ENCODE assay signal across 8 cellular contexts in the genomic region with DNA sequence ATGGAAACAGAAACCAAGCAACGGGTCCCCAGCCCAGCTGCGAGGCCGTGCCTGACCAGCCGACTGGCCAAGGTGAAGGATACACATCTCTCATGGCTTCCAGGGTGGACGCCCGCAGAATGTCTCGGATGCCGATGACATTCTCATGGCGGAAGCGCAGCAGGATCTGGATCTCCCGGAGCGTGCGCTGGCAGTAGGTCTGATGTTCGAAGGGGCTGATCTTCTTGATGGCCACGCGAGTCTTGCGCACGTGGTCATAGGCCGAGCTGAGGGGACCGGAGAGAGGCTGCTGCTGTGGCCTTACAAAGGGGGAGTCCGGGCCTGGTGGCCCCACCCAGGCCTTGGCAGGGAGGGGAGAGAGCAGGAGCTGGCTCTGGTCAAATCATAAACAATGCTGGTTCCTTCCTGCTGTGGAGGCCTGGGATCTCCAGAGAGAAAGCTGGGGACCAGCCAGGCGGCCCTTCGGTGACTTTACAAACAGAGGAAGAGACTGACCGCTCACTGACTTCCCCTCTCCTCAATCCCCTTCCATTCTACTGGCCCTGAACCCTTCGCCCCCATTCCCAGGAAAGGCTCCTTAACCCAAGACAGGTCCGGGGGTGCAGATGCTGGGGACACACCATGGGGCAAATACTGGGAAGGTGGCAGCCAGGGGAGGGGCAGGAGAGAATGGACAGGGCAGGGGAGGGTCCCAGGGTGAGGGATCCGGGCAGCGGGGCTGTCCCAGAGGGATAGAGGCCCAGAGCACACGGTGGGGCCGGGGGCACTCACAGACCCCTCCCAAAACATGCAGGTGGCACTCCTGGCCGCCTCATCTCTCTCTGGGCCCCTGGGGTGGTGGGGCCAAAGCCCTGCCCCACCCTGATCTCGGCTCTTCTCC. TPM values are rescaled to one million over a fixed set of nuclear protein-coding genes. Genes with fewer than 3 reads are reported as not detected.
DNase-seq lines count a peak whose midpoint lies in the region; ATAC-seq and TF ChIP-seq lines count a peak whose summit lies in the region.

No MANE protein-coding gene starts in this region.

- ATAC-seq in left cardiac atrium (peak; percentile 64 to 72), GM21381 (IDR thresholded peaks at IDR 0.05; ENCODE audit: unreplicated experiment) (no peak)

- H3K9me3 Mint-ChIP-seq in activated T-helper 2 cell treated with anti-CD3 and anti-CD28 coated beads, Interferon-gamma antibody, Interleukin-2, Interleukin-4, amounts not matched to agents 10 μg/mL and 5 μg/mL and 100 μg/mL, durations not matched to agents 14 hours and 24 hours and 36 hours, result no peaks in the 10 kb centered on the region

- intact Hi-C loops in activated T-helper 2 cell treated with anti-CD3 and anti-CD28 coated beads, Interferon-gamma antibody, Interleukin-2, Interleukin-4, amounts not matched to agents 10 μg/mL and 5 μg/mL and 100 μg/mL, durations not matched to agents 14 hours and 24 hours and 36 hours (cut with micrococcal nuclease), result loop anchor here (5.0 kb wide), 1 partner anchor 285 kb away; a partner anchor contains a TSS
- intact Hi-C loops in left cardiac atrium (cut with DNase I), result no loop called here

- no peaks in the 10 kb centered on the region for H3K27me3 ChIP-seq in GM06990 (replicated peaks; ENCODE audit: control insufficient read depth, insufficient read depth, low read length)

- peak overlapping the region; percentile 89 for H3K4me3 Mint-ChIP-seq in activated T-helper 2 cell treated with anti-CD3 and anti-CD28 coated beads, Interferon-gamma antibody, Interleukin-2, Interleukin-4, amounts not matched to agents 10 μg/mL and 5 μg/mL and 100 μg/mL, durations not matched to agents 14 hours and 24 hours and 36 hours (ENCODE audit: low read depth)

- H3K4me1 Mint-ChIP-seq in activated T-helper 2 cell treated with anti-CD3 and anti-CD28 coated beads, Interferon-gamma antibody, Interleukin-2, Interleukin-4, amounts not matched to agents 10 μg/mL and 5 μg/mL and 100 μg/mL, durations not matched to agents 14 hours and 24 hours and 36 hours (ENCODE audit: low read depth), result peaks cover 19% of the 10 kb centered on the region

- peak overlapping the region; percentile 85 for H3K27ac Mint-ChIP-seq in activated T-helper 2 cell treated with anti-CD3 and anti-CD28 coated beads, Interferon-gamma antibody, Interleukin-2, Interleukin-4, amounts not matched to agents 10 μg/mL and 5 μg/mL and 100 μg/mL, durations not matched to agents 14 hours and 24 hours and 36 hours

- no peak for TF ChIP-seq CTCF in GM06990 (IDR thresholded peaks at IDR 0.05; ENCODE audit: insufficient read depth, low read length, poor library complexity, severe bottlenecking)

- H3K27me3 Mint-ChIP-seq in activated T-helper 2 cell treated with anti-CD3 and anti-CD28 coated beads, Interferon-gamma antibody, Interleukin-2, Interleukin-4, amounts not matched to agents 10 μg/mL and 5 μg/mL and 100 μg/mL, durations not matched to agents 14 hours and 24 hours and 36 hours (ENCODE audit: low read depth), result no peaks in the 10 kb centered on the region

- no peaks in the 10 kb centered on the region; the same call in none of the 2 replicates for H3K36me3 ChIP-seq in GM06990 (ENCODE audit: control insufficient read depth, insufficient read depth, low read length)

- DNase-seq in GM06990 (ENCODE audit: extremely low read depth, insufficient read length) (no peak), left cardiac atrium (peak; percentile 87), retina (peak; percentile 16), 8988T (no peak), GDM1 (lab: John Stamatoyannopoulos, UW) (no peak)
- no peak for DNase-seq in activated T-helper 2 cell treated with anti-CD3 and anti-CD28 coated beads, Interferon-gamma antibody, Interleukin-2, Interleukin-4, amounts not matched to agents 10 μg/mL and 5 μg/mL and 100 μg/mL, durations not matched to agents 14 hours and 24 hours and 36 hours (ENCODE audit: low spot score)
- DNase-seq in stimulated activated CD4-positive, alpha-beta T cell treated with anti-CD3 and anti-CD28 coated beads, Interleukin-4, amount 100 ng/mL, for 24 hours, result no peak

- peak overlapping the region; percentile 87 for H3K4me3 ChIP-seq in GM06990 (replicated peaks; ENCODE audit: low read depth, low read length)

- H3K36me3 Mint-ChIP-seq in activated T-helper 2 cell treated with anti-CD3 and anti-CD28 coated beads, Interferon-gamma antibody, Interleukin-2, Interleukin-4, amounts not matched to agents 10 μg/mL and 5 μg/mL and 100 μg/mL, durations not matched to agents 14 hours and 24 hours and 36 hours (ENCODE audit: low read depth), result peaks cover 19% of the 10 kb centered on the region

RNA-seq across cellular contexts. Expression of a gene that starts 1.0 kb away (rescaled TPM):
- total RNA-seq in activated T-helper 2 cell treated with anti-CD3 and anti-CD28 coated beads, Interferon-gamma antibody, Interleukin-2, Interleukin-4, amounts not matched to agents 10 μg/mL and 5 μg/mL and 100 μg/mL, durations not matched to agents 14 hours and 24 hours and 36 hours, result 61.9 and 63.9 TPM in 2 replicates
- 10 to 100 TPM; 56.9 to 59.6 TPM for total RNA-seq in left cardiac atrium

RNA-seq across cellular contexts. Expression of a gene that starts 8.6 kb away (rescaled TPM):
- 6.4 and 7.7 TPM in 2 replicates for total RNA-seq in activated T-helper 2 cell treated with anti-CD3 and anti-CD28 coated beads, Interferon-gamma antibody, Interleukin-2, Interleukin-4, amounts not matched to agents 10 μg/mL and 5 μg/mL and 100 μg/mL, durations not matched to agents 14 hours and 24 hours and 36 hours
- 1 to 10 TPM; 2.6 to 3.4 TPM for total RNA-seq in left cardiac atrium

RNA-seq across cellular contexts. Expression of a gene that starts 26.0 kb away (rescaled TPM):
- total RNA-seq in activated T-helper 2 cell treated with anti-CD3 and anti-CD28 coated beads, Interferon-gamma antibody, Interleukin-2, Interleukin-4, amounts not matched to agents 10 μg/mL and 5 μg/mL and 100 μg/mL, durations not matched to agents 14 hours and 24 hours and 36 hours, result 14.0 and 14.2 TPM in 2 replicates
- 10 to 100 TPM; 39.5 to 54.1 TPM for total RNA-seq in left cardiac atrium

RNA-seq across cellular contexts. Expression of a gene that starts 30.3 kb away (rescaled TPM):
- total RNA-seq in activated T-helper 2 cell treated with anti-CD3 and anti-CD28 coated beads, Interferon-gamma antibody, Interleukin-2, Interleukin-4, amounts not matched to agents 10 μg/mL and 5 μg/mL and 100 μg/mL, durations not matched to agents 14 hours and 24 hours and 36 hours, result 2.7 and 2.9 TPM in 2 replicates
- under 1 TPM; 0.55 to 0.80 TPM for total RNA-seq in left cardiac atrium

RNA-seq across cellular contexts. Expression of a gene that starts 46.2 kb away (rescaled TPM):
- 143 and 144 TPM in 2 replicates for total RNA-seq in activated T-helper 2 cell treated with anti-CD3 and anti-CD28 coated beads, Interferon-gamma antibody, Interleukin-2, Interleukin-4, amounts not matched to agents 10 μg/mL and 5 μg/mL and 100 μg/mL, durations not matched to agents 14 hours and 24 hours and 36 hours
- total RNA-seq in left cardiac atrium, result 10 to 100 TPM; 34.2 to 41.1 TPM

Comparison
In these comparisons a context has a peak if more than half of its experiments do, and no peak if none do; other contexts are left out.
1. DNase-seq: peak in left cardiac atrium (single experiment) and retina (single experiment); none in GM06990 (single experiment), activated T-helper 2 cell treated with anti-CD3 and anti-CD28 coated beads, Interferon-gamma antibody, Interleukin-2, Interleukin-4, amounts not matched to agents 10 μg/mL and 5 μg/mL and 100 μg/mL, durations not matched to agents 14 hours and 24 hours and 36 hours (single experiment), 8988T (single experiment), GDM1 (single experiment) and stimulated activated CD4-positive, alpha-beta T cell treated with anti-CD3 and anti-CD28 coated beads, Interleukin-4, amount 100 ng/mL, for 24 hours (single experiment).